ENCODE assay signal across 16 cellular contexts in the genomic region with DNA sequence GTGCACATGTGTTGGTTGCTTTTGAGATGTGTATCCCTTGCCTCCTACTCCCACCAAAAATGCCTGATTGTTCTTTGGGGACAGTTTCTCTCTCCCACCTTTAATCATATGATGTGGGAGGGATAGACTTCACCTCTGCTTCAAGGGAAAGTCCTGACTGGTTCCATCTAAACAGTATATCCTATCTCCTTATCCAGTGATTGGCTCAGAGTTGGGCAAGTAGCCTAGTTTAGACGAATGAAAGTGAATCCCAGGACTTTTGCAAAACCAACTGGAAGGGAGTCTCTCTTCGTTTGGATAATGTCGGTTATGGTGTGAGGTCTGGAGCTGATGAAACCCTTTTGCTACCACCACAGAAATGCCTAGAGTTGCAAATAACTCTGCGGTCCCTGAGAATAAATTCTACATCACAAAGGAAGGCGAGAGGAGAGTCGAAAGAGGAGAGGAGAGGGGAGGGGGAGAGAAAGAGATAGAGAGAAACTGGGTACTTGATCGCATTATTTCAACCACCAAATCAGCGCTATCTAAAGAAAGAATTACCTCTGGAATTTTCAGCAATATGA.
DNase-seq lines count a peak whose midpoint lies in the region; ATAC-seq and TF ChIP-seq lines count a peak whose summit lies in the region.
"Had no signal": no experiment of that assay in that cellular context is flagged by ENCODE, and none has a peak within 500 bp of the region (broad histone marks: within the 10 kb centered on the region; RNA-seq: fewer than 3 reads in every experiment).

No MANE protein-coding gene starts in this region.

- TF ChIP-seq CTCF in right lobe of liver (IDR thresholded peaks at IDR 0.05) (no peak), ovary (IDR thresholded peaks at IDR 0.05) (no peak)

- no peak overlapping the region for H2AK5ac ChIP-seq in mesendoderm (ENCODE audit: low read length)

- no peak for ATAC-seq in right lobe of liver
- ATAC-seq: GM12878 had no signal

- intact Hi-C loops in right lobe of liver (cut with DNase I) (no loop called here), ovary (cut with DNase I) (no loop called here)

- no peak for TF ChIP-seq POLR2A in right lobe of liver (IDR thresholded peaks at IDR 0.05)
- TF ChIP-seq POLR2A in ovary (IDR thresholded peaks at IDR 0.05) = no peak

- no peak overlapping the region for H3K4me2 ChIP-seq in mesendoderm (ENCODE audit: low read length)
- H3K4me2 ChIP-seq: BLaER1 treated with 17β-estradiol and CSF1 and Interleukin-3, amounts not matched to agents 10 nM and 100 nM had no signal

- no peak overlapping the region for H2BK120ac ChIP-seq in mesendoderm (ENCODE audit: low read depth, low read length)

- peak overlapping the region; percentile 2 for H4K8ac ChIP-seq in mesendoderm (ENCODE audit: low read depth, low read length)

- no peak overlapping the region for H3K18ac ChIP-seq in mesendoderm (ENCODE audit: low read length)

- H3K79me1 ChIP-seq in mesendoderm (ENCODE audit: low read length) = no peaks in the 10 kb centered on the region

- H3K27me3 ChIP-seq in H7 (ENCODE audit: control insufficient read depth, insufficient read depth, low read length) = no peaks in the 10 kb centered on the region
- H3K27me3 ChIP-seq in NT2/D1 (ENCODE audit: insufficient read depth, insufficient read length) = no peaks in the 10 kb centered on the region
- H3K27me3 ChIP-seq in mesendoderm (ENCODE audit: insufficient read depth, low read length, poor library complexity) = no peaks in the 10 kb centered on the region
- H3K27me3 ChIP-seq in right lobe of liver = no peaks in the 10 kb centered on the region
- H3K27me3 ChIP-seq in ovary = no peaks in the 10 kb centered on the region
- H3K27me3 ChIP-seq: BLaER1 treated with 17β-estradiol and CSF1 and Interleukin-3, amounts not matched to agents 10 nM and 100 nM had no signal

- H3K4me1 ChIP-seq in NT2/D1 (ENCODE audit: insufficient read depth, insufficient read length) (no peaks in the 10 kb centered on the region), mesendoderm (ENCODE audit: control insufficient read depth, low read depth, low read length) (peaks cover 2% of the 10 kb centered on the region), right lobe of liver (peaks cover 0 to 8% (median 0%) of the 10 kb centered on the region in 4 donors), ovary (ENCODE audit: insufficient read depth) (no peaks in the 10 kb centered on the region)

- H2BK5ac ChIP-seq in mesendoderm (ENCODE audit: low read length) = no peak overlapping the region

- H3K27ac ChIP-seq in mesendoderm (ENCODE audit: low read depth, low read length) (no peak overlapping the region), right lobe of liver (no peak overlapping the region), ovary (no peak overlapping the region)
- H3K27ac ChIP-seq: BLaER1 treated with 17β-estradiol and CSF1 and Interleukin-3, amounts not matched to agents 10 nM and 100 nM had no signal

- no peak for TF ChIP-seq EP300 in ovary (IDR thresholded peaks at IDR 0.05)

- DNase-seq in H7 (peak; percentile 58), NT2/D1 (ENCODE audit: low read depth, low spot score) (peak; percentile 36), iPS DF 19.7 (ENCODE audit: low read depth, low spot score) (peak; percentile 47), mesendoderm (peak; percentile 55), right lobe of liver (no peak), ovary (no peak), HCEC 1CT (no peak)
- no peak for DNase-seq in stimulated activated CD4-positive, alpha-beta T cell treated with anti-CD3 and anti-CD28 coated beads, Interleukin-2, amount 100 ng/mL, for 48 hours
- DNase-seq: ACHN; Calu3; CD4-positive, CD25-positive, alpha-beta regulatory T cell; DMS 273 treated with DMSO at 0.1 percent for 48 hours; IMR-90; KBM-7 had no signal

- H3K9ac ChIP-seq in NT2/D1 (ENCODE audit: insufficient read length, low read depth) (no peak overlapping the region), mesendoderm (ENCODE audit: low read length) (no peak overlapping the region)
- H3K9ac ChIP-seq: BLaER1 treated with 17β-estradiol and CSF1 and Interleukin-3, amounts not matched to agents 10 nM and 100 nM had no signal

- no peak overlapping the region for H3K4ac ChIP-seq in mesendoderm (ENCODE audit: low read depth, low read length)

- H3K56ac ChIP-seq in mesendoderm (ENCODE audit: low read length) = no peak overlapping the region

- no peak overlapping the region for H2BK15ac ChIP-seq in mesendoderm (replicated peaks; ENCODE audit: low read depth)

- H3K79me2 ChIP-seq in mesendoderm (ENCODE audit: control insufficient read depth, insufficient read depth, low read length) = no peaks in the 10 kb centered on the region

- H3K9me3 ChIP-seq in NT2/D1 (ENCODE audit: insufficient read depth, low read length) (no peaks in the 10 kb centered on the region; the same call in 1 of the 2 replicates), right lobe of liver (no peaks in the 10 kb centered on the region), ovary (no peaks in the 10 kb centered on the region)
- H3K9me3 ChIP-seq: BLaER1 treated with 17β-estradiol and CSF1 and Interleukin-3, amounts not matched to agents 10 nM and 100 nM had no signal

- no peak overlapping the region for H4K5ac ChIP-seq in mesendoderm (ENCODE audit: low read length)

- no peak overlapping the region for H3K4me3 ChIP-seq in H7 (ENCODE audit: insufficient read depth, low read depth, low read length)
- no peak overlapping the region for H3K4me3 ChIP-seq in NT2/D1 (ENCODE audit: insufficient read length, low read depth)
- no peak overlapping the region for H3K4me3 ChIP-seq in mesendoderm (ENCODE audit: low read length)
- H3K4me3 ChIP-seq in right lobe of liver = no peak overlapping the region
- H3K4me3 ChIP-seq in ovary = no peak overlapping the region
- H3K4me3 ChIP-seq: BLaER1 treated with 17β-estradiol and CSF1 and Interleukin-3, amounts not matched to agents 10 nM and 100 nM; GM12878 had no signal

- no peak overlapping the region for H3K23ac ChIP-seq in mesendoderm (ENCODE audit: low read length)

- H3K36me3 ChIP-seq in H7 (replicated peaks; ENCODE audit: control insufficient read depth, insufficient read depth, low read length) (no peaks in the 10 kb centered on the region; the same call in 1 of the 2 replicates), NT2/D1 (ENCODE audit: insufficient read depth, insufficient read length, low read length) (no peaks in the 10 kb centered on the region), mesendoderm (ENCODE audit: control insufficient read depth, insufficient read depth, low read length) (no peaks in the 10 kb centered on the region), right lobe of liver (no peaks in the 10 kb centered on the region), ovary (no peaks in the 10 kb centered on the region)
- H3K36me3 ChIP-seq: BLaER1 treated with 17β-estradiol and CSF1 and Interleukin-3, amounts not matched to agents 10 nM and 100 nM had no signal

- WGBS in mesendoderm (ENCODE audit: extremely low coverage, insufficient coverage, low lambda C conversion rate) = no CpG with 5 or more reads among the region's 8 CpGs
- WGBS in right lobe of liver (ENCODE audit: insufficient coverage, low coverage, low lambda C conversion rate, missing lambda C conversion rate) = 67% methylated on average over 8 of the region's 8 CpGs
- 79 to 82% (median 79%) methylated on average over 8 of the region's 8 CpGs for WGBS in ovary, 3 donors

Comparison
In these comparisons a context has a peak if more than half of its experiments do, and no peak if none do; other contexts are left out.
1. DNase-seq: peak in H7 (single experiment), NT2/D1 (single experiment), iPS DF 19.7 (single experiment) and mesendoderm (single experiment); none in stimulated activated CD4-positive, alpha-beta T cell treated with anti-CD3 and anti-CD28 coated beads, Interleukin-2, amount 100 ng/mL, for 48 hours (0 of 2), right lobe of liver (0 of 3), ovary (0 of 5) and HCEC 1CT (single experiment).